Comparison of ENCODE assay signal across 9 cellular contexts in the genomic region with DNA sequence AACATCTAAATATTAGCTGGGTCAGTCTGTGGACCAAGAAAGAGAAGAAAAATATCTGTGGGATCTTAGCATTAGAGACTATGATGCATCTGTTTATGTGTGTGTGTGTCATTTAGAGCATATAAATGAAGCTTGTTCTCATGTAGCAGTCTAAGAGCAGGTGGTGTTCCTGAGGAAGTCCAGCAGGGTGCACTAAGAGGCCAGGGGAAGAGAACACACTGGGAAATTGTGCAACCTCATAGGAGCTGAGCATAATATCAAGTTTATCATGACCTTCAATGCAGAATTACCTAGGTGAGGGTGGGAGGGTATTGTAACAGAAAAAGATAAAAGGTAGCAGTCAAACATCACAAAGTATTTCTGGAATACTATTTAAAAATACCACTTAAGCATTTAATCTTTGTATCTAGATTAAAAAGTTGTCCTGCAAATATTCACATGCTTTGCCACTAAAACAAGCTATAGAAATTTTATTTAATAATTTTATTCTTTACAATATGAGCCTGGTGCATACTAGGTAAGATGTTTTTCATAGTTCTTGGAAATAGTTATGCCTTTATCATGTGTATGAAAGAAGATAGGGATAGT.
A peak's percentile ranks its signal among the peaks of the same experiment; 100 is the strongest.
DNase-seq lines count a peak whose midpoint lies in the region; ATAC-seq and TF ChIP-seq lines count a peak whose summit lies in the region.
"Had no signal": no experiment of that assay in that cellular context is flagged by ENCODE, and none has a peak within 500 bp of the region (broad histone marks: within the 10 kb centered on the region; RNA-seq: fewer than 3 reads in every experiment).

No MANE protein-coding gene starts in this region.

- H3K27ac ChIP-seq in epithelial cell of prostate, result no peak overlapping the region

- no peak overlapping the region for H3K4me3 Mint-ChIP-seq in nephron progenitor cell
- H3K4me3 Mint-ChIP-seq: B cell had no signal

- peak; percentile 91 for TF ChIP-seq CTCF in LNCaP clone FGC (IDR thresholded peaks at IDR 0.05; ENCODE audit: control insufficient read depth, extremely low read depth, insufficient read depth)
- peak; percentile 59 for TF ChIP-seq CTCF in nephron progenitor cell (IDR thresholded peaks at IDR 0.05)
- TF ChIP-seq CTCF in omental fat pad (IDR thresholded peaks at IDR 0.05), result no peak

- H3K27me3 ChIP-seq in H7 (ENCODE audit: control insufficient read depth, insufficient read depth, low read length), result no peaks in the 10 kb centered on the region

- H3K27ac Mint-ChIP-seq in nephron progenitor cell, result no peak overlapping the region
- H3K27ac Mint-ChIP-seq: B cell had no signal

- H3K4me3 ChIP-seq in H7 (ENCODE audit: insufficient read depth, low read depth, low read length), result no peak overlapping the region
- no peak overlapping the region for H3K4me3 ChIP-seq in LNCaP clone FGC (ENCODE audit: low read depth, low read length)

- DNase-seq in NK-92 treated with Interleukin-12 subunit alpha and Interleukin-12 subunit beta, amount 100 ng/mL, for 24 hours (lab: John Stamatoyannopoulos, UW), result peak; percentile 19
- DNase-seq in NK-92 (lab: John Stamatoyannopoulos, UW; ENCODE audit: unreplicated experiment), result no peak
- DNase-seq in H7, result peak; percentile 66
- DNase-seq in LNCaP clone FGC (ENCODE audit: low read depth), result peak; percentile 33
- DNase-seq in OCI-M2 (lab: John Stamatoyannopoulos, UW; ENCODE audit: unreplicated experiment), result peak; percentile 19
- peak; percentile 14 for DNase-seq in epithelial cell of prostate (ENCODE audit: low read depth, low spot score)
- DNase-seq in nephron progenitor cell, result peak; percentile 27
- no peak for DNase-seq in omental fat pad (ENCODE audit: low spot score)

- no peaks in the 10 kb centered on the region for H3K4me1 Mint-ChIP-seq in nephron progenitor cell
- H3K4me1 Mint-ChIP-seq: B cell had no signal

- no peaks in the 10 kb centered on the region for H3K9me3 Mint-ChIP-seq in nephron progenitor cell

- no peaks in the 10 kb centered on the region for H3K36me3 ChIP-seq in H7 (replicated peaks; ENCODE audit: control insufficient read depth, insufficient read depth, low read length)

- H3K27me3 Mint-ChIP-seq in nephron progenitor cell (ENCODE audit: low read depth, poor library complexity), result peaks cover 3% of the 10 kb centered on the region
- H3K27me3 Mint-ChIP-seq: B cell had no signal

- H3K36me3 Mint-ChIP-seq in nephron progenitor cell (ENCODE audit: low read depth), result no peaks in the 10 kb centered on the region

- ATAC-seq in omental fat pad (ENCODE audit: low FRiP score), result no peak

Comparison
In these comparisons a context has a peak if more than half of its experiments do, and no peak if none do; other contexts are left out.
1. DNase-seq: peak in NK-92 treated with Interleukin-12 subunit alpha and Interleukin-12 subunit beta, amount 100 ng/mL, for 24 hours (single experiment), H7 (single experiment), LNCaP clone FGC (single experiment), OCI-M2 (single experiment), epithelial cell of prostate (single experiment) and nephron progenitor cell (single experiment); none in NK-92 (single experiment) and omental fat pad (single experiment).
2. CTCF ChIP-seq: peak in LNCaP clone FGC (single experiment) and nephron progenitor cell (single experiment); none in omental fat pad (0 of 3).